ENCODE assay signal across 9 cellular contexts in the genomic region with DNA sequence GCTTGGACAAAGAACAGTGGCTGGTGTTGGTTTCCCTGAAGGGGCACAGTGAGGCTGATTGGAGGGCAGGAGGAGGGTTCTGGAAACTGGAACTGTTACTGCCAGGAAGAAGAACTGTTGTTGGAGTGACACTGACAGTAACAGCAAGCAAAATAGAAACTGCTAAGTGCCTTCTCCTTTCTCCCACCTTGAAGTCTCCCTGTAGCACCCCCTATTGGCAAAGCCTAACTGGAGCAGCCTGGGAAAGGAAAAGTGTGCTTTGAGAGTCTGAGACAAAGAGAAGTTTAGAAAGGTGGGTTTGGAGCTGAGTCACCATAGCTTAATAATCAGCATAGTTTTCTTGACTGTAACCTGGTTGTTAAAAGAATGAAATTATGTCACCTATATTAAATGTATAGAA. TPM values are rescaled to one million over a fixed set of nuclear protein-coding genes. Genes with fewer than 3 reads are reported as not detected.
DNase-seq lines count a peak whose midpoint lies in the region; ATAC-seq and TF ChIP-seq lines count a peak whose summit lies in the region.
"Had no signal": no experiment of that assay in that cellular context is flagged by ENCODE, and none has a peak within 500 bp of the region (broad histone marks: within the 10 kb centered on the region; RNA-seq: fewer than 3 reads in every experiment).

No MANE protein-coding gene starts in this region.

- H3K9me3 ChIP-seq in Peyer's patch, result no peaks in the 10 kb centered on the region

- ATAC-seq in GM21529 (IDR thresholded peaks at IDR 0.05; ENCODE audit: unreplicated experiment) (no peak), GM18858 (IDR thresholded peaks at IDR 0.05; ENCODE audit: unreplicated experiment) (no peak)

- intact Hi-C loops in cardiac septum (cut with DNase I), result no loop called here

- no peaks in the 10 kb centered on the region for H3K36me3 ChIP-seq in Peyer's patch

- TF ChIP-seq CTCF in 22Rv1 (IDR thresholded peaks at IDR 0.05), result peak; percentile 62
- peak; percentile 55 for TF ChIP-seq CTCF in GM12865 (IDR thresholded peaks at IDR 0.05; ENCODE audit: insufficient read depth, low read depth, low read length, missing control alignments)
- peak in 4 of 6 experiments; percentile 28 to 76 (median 72) for TF ChIP-seq CTCF in Peyer's patch (IDR thresholded peaks at IDR 0.05)
- peak; percentile 93 for TF ChIP-seq CTCF in fibroblast of villous mesenchyme (IDR thresholded peaks at IDR 0.05; ENCODE audit: insufficient read depth, low read depth, low read length)

- H3K27ac ChIP-seq in 22Rv1, result no peak overlapping the region
- H3K27ac ChIP-seq in Peyer's patch, result no peak overlapping the region

- H3K27me3 ChIP-seq in Peyer's patch, result no peaks in the 10 kb centered on the region

- no peak for TF ChIP-seq POLR2A in Peyer's patch (IDR thresholded peaks at IDR 0.05)

- H3K4me3 ChIP-seq in GM12865 (ENCODE audit: low read depth, low read length) (no peak overlapping the region), Peyer's patch (no peak overlapping the region), fibroblast of villous mesenchyme (ENCODE audit: low read depth, low read length) (no peak overlapping the region)

- no peaks in the 10 kb centered on the region for H3K4me1 ChIP-seq in Peyer's patch

- DNase-seq in GM12865 (ENCODE audit: low read depth) (peak; percentile 44), Peyer's patch (peak in 1 of 3 donors; percentile 67), fibroblast of villous mesenchyme (ENCODE audit: low read depth) (peak; percentile 53), cardiac septum (ENCODE audit: low spot score) (no peak), NCI-H526 treated with DMSO at 0.1 percent for 48 hours (lab: John Stamatoyannopoulos, UW) (no peak)
- DNase-seq: effector memory CD4-positive, alpha-beta T cell had no signal

RNA-seq across cellular contexts. Expression of gene TMEM174, which starts 2.5 kb away (rescaled TPM):
- total RNA-seq in Peyer's patch, result not detected
- not detected in 2 replicates for total RNA-seq in fibroblast of villous mesenchyme
- total RNA-seq in cardiac septum, result not detected

RNA-seq across cellular contexts. Expression of gene TMEM171, which starts 50.1 kb away (rescaled TPM):
- 100 to 1,000 TPM in 1 of 4 donors, 10 to 100 TPM in 2, 1 to 10 TPM in 1; 5.8 to 114 (median 77.3) TPM for total RNA-seq in Peyer's patch
- total RNA-seq in fibroblast of villous mesenchyme, result 4.5 and 13.4 TPM in 2 replicates
- total RNA-seq in cardiac septum, result not detected

Comparison
In these comparisons a context has a peak if more than half of its experiments do, and no peak if none do; other contexts are left out.
1. DNase-seq: peak in GM12865 (single experiment) and fibroblast of villous mesenchyme (single experiment); none in cardiac septum (single experiment) and NCI-H526 treated with DMSO at 0.1 percent for 48 hours (single experiment).
2. Peak in every context shown above with its lines, with median percentiles within 50 percentile points of each other: CTCF ChIP-seq.